Comparison of ENCODE assay signal across 8 cellular contexts in the genomic region with DNA sequence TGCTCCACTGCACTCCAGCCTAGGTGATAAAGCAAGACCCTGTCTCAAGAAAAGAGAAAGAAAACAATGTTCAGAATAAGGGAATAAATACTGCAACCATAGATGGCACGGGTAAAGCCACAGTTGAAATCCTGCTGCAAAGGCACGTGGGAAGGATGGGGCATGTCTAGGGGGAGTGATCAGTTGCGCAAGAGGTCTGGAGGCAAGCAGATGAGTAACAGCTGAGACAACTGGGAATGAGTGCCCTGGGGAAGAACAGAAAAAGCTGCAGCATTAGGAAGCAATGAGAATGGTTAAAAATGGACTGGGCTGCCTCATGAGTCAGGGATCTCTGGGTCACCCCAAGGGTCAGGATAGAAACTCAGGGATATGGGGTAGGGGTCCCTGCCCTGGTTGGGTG.
DNase-seq lines count a peak whose midpoint lies in the region; ATAC-seq and TF ChIP-seq lines count a peak whose summit lies in the region.

No MANE protein-coding gene starts in this region.

- ATAC-seq in GM21423 (IDR thresholded peaks at IDR 0.05; ENCODE audit: unreplicated experiment): no peak

- DNase-seq in AG10803 (ENCODE audit: low read depth): peak; percentile 95
- DNase-seq in MV-4-11 (lab: John Stamatoyannopoulos, UW): peak; percentile 82
- no peak for DNase-seq in coronary artery (ENCODE audit: low spot score)
- DNase-seq in mesenteric fat pad (ENCODE audit: low spot score): peak; percentile 85
- DNase-seq in central memory CD4-positive, alpha-beta T cell: no peak
- no peak for DNase-seq in stimulated activated CD4-positive, alpha-beta T cell treated with anti-CD3 and anti-CD28 coated beads, Interleukin-4, amount 100 ng/mL, for 1 hour
- no peak for DNase-seq in GDM1 (lab: John Stamatoyannopoulos, UW)

- TF ChIP-seq CTCF in AG10803 (conservative IDR thresholded peaks at IDR 0.05; ENCODE audit: low read length) (no peak), coronary artery (IDR thresholded peaks at IDR 0.05) (no peak)

- H3K27ac ChIP-seq in coronary artery: peak overlapping the region; percentile 27 to 64

- H3K4me3 ChIP-seq in AG10803 (ENCODE audit: low read length) (no peak overlapping the region), coronary artery (no peak overlapping the region)

Comparison
In these comparisons a context has a peak if more than half of its experiments do, and no peak if none do; other contexts are left out.
1. DNase-seq: peak in AG10803 (single experiment), MV-4-11 (single experiment) and mesenteric fat pad (single experiment); none in coronary artery (single experiment), central memory CD4-positive, alpha-beta T cell (single experiment), stimulated activated CD4-positive, alpha-beta T cell treated with anti-CD3 and anti-CD28 coated beads, Interleukin-4, amount 100 ng/mL, for 1 hour (single experiment) and GDM1 (single experiment).